ENCODE assay signal across 8 cellular contexts in the genomic region with DNA sequence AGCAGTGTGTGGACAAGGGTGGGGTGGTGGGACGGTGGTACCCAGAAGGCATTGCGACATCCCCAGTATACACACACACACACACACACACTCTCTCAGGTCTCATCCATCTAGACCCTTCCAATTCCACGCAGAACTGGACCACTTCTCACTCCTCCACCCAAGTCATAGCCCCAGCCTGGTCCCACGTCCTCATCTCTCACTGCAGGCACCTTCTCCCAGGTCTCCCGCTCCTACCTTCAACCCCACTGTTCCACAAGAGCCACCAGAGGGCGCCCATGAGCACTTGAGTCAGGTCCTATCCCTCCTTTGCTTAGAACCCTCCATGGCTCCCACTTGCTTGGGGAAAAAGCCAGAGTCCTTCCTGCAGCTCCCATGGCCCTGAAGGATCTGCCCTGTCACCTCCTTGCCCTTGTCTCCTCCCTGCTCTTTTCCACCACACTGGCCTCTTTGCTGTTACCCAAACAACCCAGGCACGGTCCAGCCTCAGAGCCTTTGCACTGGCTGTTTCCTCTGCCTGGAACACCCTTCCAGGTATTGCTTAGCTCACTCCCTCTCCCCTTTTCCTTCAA.
A peak's percentile ranks its signal among the peaks of the same experiment; 100 is the strongest.
DNase-seq lines count a peak whose midpoint lies in the region; ATAC-seq and TF ChIP-seq lines count a peak whose summit lies in the region.

No MANE protein-coding gene starts in this region.

- no peak overlapping the region for H2BK5ac ChIP-seq in neuronal stem cell (ENCODE audit: low read length)

- no peaks in the 10 kb centered on the region for H3K36me3 Mint-ChIP-seq in activated CD8-positive, alpha-beta T cell treated with anti-CD3 and anti-CD28 coated beads, Interleukin-2, amount 10 ng/mL, durations not matched to agents 7 days and 5 days (ENCODE audit: low read depth)

- peaks cover 0 to 2% of the 10 kb centered on the region in 2 donors for H3K9me3 ChIP-seq in neuronal stem cell (replicated peaks in 1 of 2; ENCODE audit: control insufficient read depth in 2 of 2, insufficient read depth in 1 of 2, low read depth in 1 of 2, low read length in 2 of 2)
- no peaks in the 10 kb centered on the region for H3K9me3 ChIP-seq in thyroid gland

- H3K36me3 ChIP-seq in neuronal stem cell (replicated peaks in 1 of 2; ENCODE audit: control insufficient read depth in 2 of 2, insufficient read depth in 2 of 2, low read length in 2 of 2) (peaks cover 0 to 4% of the 10 kb centered on the region in 2 donors), thyroid gland (no peaks in the 10 kb centered on the region)

- H3K4ac ChIP-seq in neuronal stem cell (ENCODE audit: low read length), result no peak overlapping the region

- WGBS in neuronal stem cell (ENCODE audit: extremely low coverage in 2 of 2, insufficient read length in 2 of 2, insufficient replicate concordance in 1 of 2), 2 donors, result no CpG with 5 or more reads among the region's 7 CpGs
- 64 to 71% methylated on average over 7 of the region's 7 CpGs for WGBS in thyroid gland, 2 donors

- no peak overlapping the region for H2BK12ac ChIP-seq in neuronal stem cell (ENCODE audit: low read length)

- H4K8ac ChIP-seq in neuronal stem cell (ENCODE audit: low read depth, low read length), result no peak overlapping the region

- peak overlapping the region; percentile 86 for H2AK5ac ChIP-seq in neuronal stem cell (ENCODE audit: low read depth, low read length)

- no peaks in the 10 kb centered on the region for H3K9me3 Mint-ChIP-seq in activated CD8-positive, alpha-beta T cell treated with anti-CD3 and anti-CD28 coated beads, Interleukin-2, amount 10 ng/mL, durations not matched to agents 7 days and 5 days (ENCODE audit: insufficient read depth)

- TF ChIP-seq POLR2A in erythroblast (IDR thresholded peaks at IDR 0.05; ENCODE audit: low read length) (no peak), thyroid gland (IDR thresholded peaks at IDR 0.05) (no peak)

- H3K27ac Mint-ChIP-seq in activated CD8-positive, alpha-beta T cell treated with anti-CD3 and anti-CD28 coated beads, Interleukin-2, amount 10 ng/mL, durations not matched to agents 7 days and 5 days, result peak overlapping the region; percentile 13

- H3K14ac ChIP-seq in neuronal stem cell (ENCODE audit: low read length), result no peak overlapping the region

- intact Hi-C loops in thyroid gland (cut with DNase I), result no loop called here

- no peak overlapping the region for H2AFZ ChIP-seq in neuronal stem cell (ENCODE audit: low read length)

- no peak overlapping the region for H3K27ac ChIP-seq in neuronal stem cell (replicated peaks; ENCODE audit: low read length)
- H3K27ac ChIP-seq in thyroid gland, result no peak overlapping the region

- no peak overlapping the region for H3K4me2 ChIP-seq in neuronal stem cell (ENCODE audit: insufficient read depth, low read length, poor library complexity, severe bottlenecking)

- peak; percentile 49 for ATAC-seq in activated CD8-positive, alpha-beta T cell treated with anti-CD3 and anti-CD28 coated beads, Interleukin-2, amount 10 ng/mL, durations not matched to agents 7 days and 5 days

- H2BK15ac ChIP-seq in neuronal stem cell (ENCODE audit: low read length), result peak overlapping the region; percentile 18

- H3K27me3 ChIP-seq in neuronal stem cell (ENCODE audit: control insufficient read depth in 3 of 3, insufficient read depth in 3 of 3, low read depth in 1 of 3, low read length in 3 of 3) (no peaks in the 10 kb centered on the region), thyroid gland (no peaks in the 10 kb centered on the region)

- peak; percentile 14 to 46 (median 33) for TF ChIP-seq CTCF in thyroid gland (IDR thresholded peaks at IDR 0.05)

- H3K18ac ChIP-seq in neuronal stem cell (ENCODE audit: low read length), result no peak overlapping the region

- no peak overlapping the region for H3K4me3 Mint-ChIP-seq in activated CD8-positive, alpha-beta T cell treated with anti-CD3 and anti-CD28 coated beads, Interleukin-2, amount 10 ng/mL, durations not matched to agents 7 days and 5 days

- no peak overlapping the region for H4K91ac ChIP-seq in neuronal stem cell (ENCODE audit: low read depth, low read length, poor library complexity)

- POLR2A ChIA-PET in activated CD8-positive, alpha-beta T cell treated with anti-CD3 and anti-CD28 coated beads, Interleukin-2, amount 10 ng/mL, durations not matched to agents 7 days and 5 days (lab: Charles Lee), result no interaction called here

- peaks cover 4 to 23% of the 10 kb centered on the region in 2 donors for H3K4me1 ChIP-seq in neuronal stem cell (ENCODE audit: control insufficient read depth in 2 of 2, insufficient read depth in 1 of 2, low read depth in 1 of 2, low read length in 2 of 2)
- H3K4me1 ChIP-seq in thyroid gland, result no peaks in the 10 kb centered on the region

- peaks cover 29% of the 10 kb centered on the region for H3K4me1 Mint-ChIP-seq in activated CD8-positive, alpha-beta T cell treated with anti-CD3 and anti-CD28 coated beads, Interleukin-2, amount 10 ng/mL, durations not matched to agents 7 days and 5 days (ENCODE audit: low read depth)

- H3K23ac ChIP-seq in neuronal stem cell (ENCODE audit: low read depth, low read length, poor library complexity), result no peak overlapping the region

- H3K4me3 ChIP-seq in neuronal stem cell (ENCODE audit: low read length in 2 of 2) (no peak overlapping the region), thyroid gland (replicated peaks in 1 of 3) (no peak overlapping the region)

- no peak overlapping the region for H2BK120ac ChIP-seq in neuronal stem cell (ENCODE audit: low read depth, low read length)

- DNase-seq in NCI-H2029 (lab: John Stamatoyannopoulos, UW), result peak; percentile 27
- no peak for DNase-seq in NCI-H2029 treated with DMSO at 0.1 percent for 48 hours (lab: John Stamatoyannopoulos, UW)
- peak; percentile 2 for DNase-seq in NCI-H774 (lab: John Stamatoyannopoulos, UW)
- DNase-seq in activated CD8-positive, alpha-beta T cell treated with anti-CD3 and anti-CD28 coated beads, Interleukin-2, amount 10 ng/mL, durations not matched to agents 7 days and 5 days, result peak; percentile 83
- DNase-seq in erythroblast (lab: John Stamatoyannopoulos, UW), result peak; percentile 67 to 87
- DNase-seq in neuronal stem cell (ENCODE audit: low spot score), result no peak
- peak; percentile 43 to 54 for DNase-seq in thyroid gland
- DNase-seq in mucosa of gallbladder (ENCODE audit: low spot score), result no peak

- CTCF ChIA-PET in activated CD8-positive, alpha-beta T cell treated with anti-CD3 and anti-CD28 coated beads, Interleukin-2, amount 10 ng/mL, durations not matched to agents 7 days and 5 days (lab: Charles Lee), result interaction anchor here (1.2 to 1.8 kb wide), 4 partner anchors 18 to 80 kb away, joined by 5 to 9 read pairs (median 6); no protein-coding TSS in a partner anchor

- no peak overlapping the region for H3K9ac ChIP-seq in neuronal stem cell (ENCODE audit: low read depth, low read length, poor library complexity)

- peaks cover 1% of the 10 kb centered on the region for H3K79me1 ChIP-seq in neuronal stem cell (ENCODE audit: low read depth, low read length)

- no peaks in the 10 kb centered on the region for H3K27me3 Mint-ChIP-seq in activated CD8-positive, alpha-beta T cell treated with anti-CD3 and anti-CD28 coated beads, Interleukin-2, amount 10 ng/mL, durations not matched to agents 7 days and 5 days (ENCODE audit: low read depth)

Comparison
In these comparisons a context has a peak if more than half of its experiments do, and no peak if none do; other contexts are left out.
1. DNase-seq: peak in NCI-H2029 (single experiment), NCI-H774 (single experiment), activated CD8-positive, alpha-beta T cell treated with anti-CD3 and anti-CD28 coated beads, Interleukin-2, amount 10 ng/mL, durations not matched to agents 7 days and 5 days (single experiment), erythroblast (2 of 2) and thyroid gland (2 of 2); none in NCI-H2029 treated with DMSO at 0.1 percent for 48 hours (single experiment), neuronal stem cell (single experiment) and mucosa of gallbladder (single experiment).